In genomic region chr2:8627692-8628085, GRCh38 we compare ENCODE assay signal across 18 cellular contexts. TPM values are rescaled to one million over a fixed set of nuclear protein-coding genes. Genes with fewer than 3 reads are reported as not detected.
DNase-seq lines count a peak whose midpoint lies in the region; ATAC-seq and TF ChIP-seq lines count a peak whose summit lies in the region.
"Had no signal": no experiment of that assay in that cellular context is flagged by ENCODE, and none has a peak within 500 bp of the region (broad histone marks: within the 10 kb centered on the region; RNA-seq: fewer than 3 reads in every experiment).

No MANE protein-coding gene starts in this region.

- BruUV-seq in OCI-LY7 (replicated peaks; lab: Mats Ljungman, UMichigan) = no TSS peak

- no peaks in the 10 kb centered on the region for H3K36me3 Mint-ChIP-seq in GM23338 (ENCODE audit: low read depth)
- H3K36me3 Mint-ChIP-seq in progenitor cell of endocrine pancreas (ENCODE audit: insufficient read depth) = no peaks in the 10 kb centered on the region

- no peak overlapping the region for H3K4me2 ChIP-seq in GM23338
- peak overlapping the region; percentile 93 for H3K4me2 ChIP-seq in OCI-LY7 (ENCODE audit: low read length)

- H3K9me3 Mint-ChIP-seq in GM23338 (no peaks in the 10 kb centered on the region; the same call in 2 of the 3 replicates), progenitor cell of endocrine pancreas (ENCODE audit: low read depth) (no peaks in the 10 kb centered on the region)
- H3K9me3 Mint-ChIP-seq: neural crest cell had no signal

- DNase-seq in GM23338 (ENCODE audit: low spot score) = peak; percentile 22
- no peak for DNase-seq in OCI-LY7 (ENCODE audit: low spot score)
- DNase-seq in kidney epithelial cell (ENCODE audit: low read depth) = no peak
- no peak for DNase-seq in progenitor cell of endocrine pancreas (ENCODE audit: low spot score, unreplicated experiment)
- no peak for DNase-seq in activated CD4-positive, alpha-beta T cell treated with anti-CD3 and anti-CD28 coated beads, Interleukin-2, amount 50 U/mL, for 1 hour
- DNase-seq in breast epithelium (ENCODE audit: low spot score in 2 of 2) = no peak
- DNase-seq: activated CD4-positive, alpha-beta T cell treated with anti-CD3 and anti-CD28 coated beads, Interleukin-2, amount 50 U/mL, for 48 hours; activated T-cell treated with anti-CD3 and anti-CD28 coated beads, Interleukin-2, amount 50 U/mL, for 48 hours; BE2C; central memory CD4-positive, alpha-beta T cell; GOT3; mammary epithelial cell; sigmoid colon had no signal

- H3K9me3 ChIP-seq in OCI-LY7 (ENCODE audit: low read length) = no peaks in the 10 kb centered on the region
- no peaks in the 10 kb centered on the region for H3K9me3 ChIP-seq in breast epithelium
- H3K9me3 ChIP-seq: BE2C, sigmoid colon, SJSA1, suprapubic skin had no signal

- POLR2A ChIA-PET in OCI-LY7 (lab: Charles Lee) = interaction anchor here (1.0 to 2.2 kb wide), 5 partner anchors 10 to 106 kb away, joined by 3 to 15 read pairs (median 10); partner anchors contain the start of gene ID2

- H4K20me1 ChIP-seq in GM23338 (replicated peaks; ENCODE audit: insufficient read depth) (no peaks in the 10 kb centered on the region), OCI-LY7 (ENCODE audit: insufficient read depth, low read length) (no peaks in the 10 kb centered on the region)

- H3K79me2 ChIP-seq in GM23338 (replicated peaks; ENCODE audit: insufficient read depth) (no peaks in the 10 kb centered on the region), OCI-LY7 (ENCODE audit: insufficient read depth, low read depth, low read length) (peaks cover 16% of the 10 kb centered on the region; the same call in 1 of the 2 replicates)

- peaks cover 3% of the 10 kb centered on the region for H3K27me3 Mint-ChIP-seq in GM23338 (ENCODE audit: insufficient read depth, low read depth, poor library complexity)
- no peaks in the 10 kb centered on the region for H3K27me3 Mint-ChIP-seq in progenitor cell of endocrine pancreas

- H3K36me3 ChIP-seq in GM23338 (ENCODE audit: insufficient read depth) (no peaks in the 10 kb centered on the region), OCI-LY7 (ENCODE audit: insufficient read depth, low read length) (no peaks in the 10 kb centered on the region), kidney epithelial cell (ENCODE audit: control insufficient read depth, insufficient read depth, low read length) (no peaks in the 10 kb centered on the region), breast epithelium (no peaks in the 10 kb centered on the region)
- H3K36me3 ChIP-seq: BE2C, sigmoid colon, SJSA1, suprapubic skin had no signal

- H3K27ac Mint-ChIP-seq in GM23338 = no peak overlapping the region
- peak overlapping the region; percentile 71 for H3K27ac Mint-ChIP-seq in progenitor cell of endocrine pancreas

- no peak overlapping the region for H3K4me3 ChIP-seq in GM23338
- H3K4me3 ChIP-seq in OCI-LY7 (ENCODE audit: low read depth, low read length, poor library complexity, severe bottlenecking) = no peak overlapping the region
- H3K4me3 ChIP-seq in kidney epithelial cell (ENCODE audit: low read depth, low read length) = no peak overlapping the region
- no peak overlapping the region for H3K4me3 ChIP-seq in breast epithelium
- H3K4me3 ChIP-seq: sigmoid colon, SJSA1, suprapubic skin had no signal

- peak; percentile 68 for ATAC-seq in GM23338
- no peak for ATAC-seq in GM21390 (IDR thresholded peaks at IDR 0.05; ENCODE audit: unreplicated experiment)
- no peak for ATAC-seq in HG02870 (IDR thresholded peaks at IDR 0.05; ENCODE audit: unreplicated experiment)

- H3F3A ChIP-seq in GM23338 (replicated peaks; ENCODE audit: low read depth) = no peaks in the 10 kb centered on the region

- H3K4me1 Mint-ChIP-seq in GM23338 = peaks cover 6% of the 10 kb centered on the region; the same call in 1 of the 3 replicates
- peaks cover 73% of the 10 kb centered on the region for H3K4me1 Mint-ChIP-seq in progenitor cell of endocrine pancreas (ENCODE audit: low read depth)

- H3K27me3 ChIP-seq in GM23338 (ENCODE audit: insufficient read depth) = no peaks in the 10 kb centered on the region
- no peaks in the 10 kb centered on the region for H3K27me3 ChIP-seq in kidney epithelial cell (ENCODE audit: control insufficient read depth, insufficient read depth, low read length)
- H3K27me3 ChIP-seq in breast epithelium = no peaks in the 10 kb centered on the region
- H3K27me3 ChIP-seq: BE2C, sigmoid colon, SJSA1, suprapubic skin had no signal

- H3K4me1 ChIP-seq in GM23338 (ENCODE audit: insufficient read depth) = no peaks in the 10 kb centered on the region
- H3K4me1 ChIP-seq in OCI-LY7 (ENCODE audit: insufficient read depth, low read length, poor library complexity, severe bottlenecking) = peaks cover 66% of the 10 kb centered on the region
- H3K4me1 ChIP-seq in breast epithelium = no peaks in the 10 kb centered on the region
- H3K4me1 ChIP-seq: sigmoid colon, suprapubic skin had no signal

- no peak for TF ChIP-seq POLR2A in breast epithelium (IDR thresholded peaks at IDR 0.05)

- H3K9me2 ChIP-seq in GM23338 (ENCODE audit: insufficient read depth) (no peaks in the 10 kb centered on the region), OCI-LY7 (ENCODE audit: insufficient read depth, low read length) (no peaks in the 10 kb centered on the region)

- peak in 1 of 2 experiments; percentile 43; a peak in 2 of 4 replicates for TF ChIP-seq CTCF in GM23338 (conservative IDR thresholded peaks at IDR 0.05; ENCODE audit: low read depth in 2 of 2)
- peak; percentile 37 for TF ChIP-seq CTCF in OCI-LY7 (conservative IDR thresholded peaks at IDR 0.05; ENCODE audit: low read length)
- TF ChIP-seq CTCF in kidney epithelial cell (IDR thresholded peaks at IDR 0.05; ENCODE audit: insufficient read depth, low read length, poor library complexity, severe bottlenecking) = peak; percentile 0
- TF ChIP-seq CTCF in progenitor cell of endocrine pancreas (IDR thresholded peaks at IDR 0.05; ENCODE audit: unreplicated experiment) = no peak
- TF ChIP-seq CTCF in breast epithelium (IDR thresholded peaks at IDR 0.05) = no peak

- no peak overlapping the region for H2AFZ ChIP-seq in GM23338
- no peak overlapping the region for H2AFZ ChIP-seq in OCI-LY7 (ENCODE audit: low read length)

- intact Hi-C loops in OCI-LY7 (cut with micrococcal nuclease; ENCODE audit: unreplicated experiment) (loop anchor here (1.0 to 5.0 kb wide), 5 partner anchors 44 to 315 kb away; no protein-coding TSS in a partner anchor), breast epithelium (cut with DNase I; ENCODE audit: low total_unique reads) (no loop called here)

- H3K4me3 Mint-ChIP-seq in GM23338 (no peak overlapping the region), progenitor cell of endocrine pancreas (ENCODE audit: low read depth) (no peak overlapping the region)
- H3K4me3 Mint-ChIP-seq: neural crest cell had no signal

- H3K27ac ChIP-seq in GM23338 (ENCODE audit: low read depth) (no peak overlapping the region), OCI-LY7 (ENCODE audit: low read depth, low read length, poor library complexity, severe bottlenecking) (peak overlapping the region; percentile 82), breast epithelium (no peak overlapping the region)
- H3K27ac ChIP-seq: sigmoid colon, SJSA1, suprapubic skin had no signal

- CTCF ChIA-PET in OCI-LY7 (lab: Charles Lee; ENCODE audit: unreplicated experiment) = interaction anchor here (0.5 to 1.5 kb wide), 4 partner anchors 10 to 797 kb away, joined by 3 read pairs; no protein-coding TSS in a partner anchor

TF ChIP-seq in GM23338, 12 proteins besides CTCF, POLR2A, EP300 and RAD21 (continues in another document):
- TF ChIP-seq POLR2AphosphoS5 (IDR thresholded peaks at IDR 0.05; ENCODE audit: low read depth) (no peak), ETS1 (IDR thresholded peaks at IDR 0.05) (no peak), JUNB (IDR thresholded peaks at IDR 0.05; ENCODE audit: unreplicated experiment) (no peak), REST (IDR thresholded peaks at IDR 0.05; ENCODE audit: unreplicated experiment) (no peak), ZNF114 (CRISPR knock-in tag; IDR thresholded peaks at IDR 0.05) (no peak), ZNF331 (CRISPR knock-in tag; IDR thresholded peaks at IDR 0.05; ENCODE audit: low read depth) (no peak)

RNA-seq across cellular contexts. Expression of gene ID2, which starts 54.2 kb away (rescaled TPM):
- 87.0 and 135 TPM in 2 replicates for total RNA-seq in GM23338 (2014; rRNA removed; shearing (Covaris generic))
- 110 and 119 TPM in 2 replicates for polyA plus RNA-seq in GM23338 (2016; fragmentation: Nextera tagmentation; extraction: Ambion mirVana)
- 439 and 498 TPM in 2 replicates for total RNA-seq in OCI-LY7 (2014; rRNA removed; shearing (Covaris generic))
- 69.8 and 79.3 TPM in 2 replicates for total RNA-seq in OCI-LY7 (2022)
- 19.4 and 30.8 TPM in 2 replicates for total RNA-seq in kidney epithelial cell
- 292 and 304 TPM in 2 replicates for total RNA-seq in progenitor cell of endocrine pancreas
- 100 to 1,000 TPM; 240 to 305 (median 260) TPM for total RNA-seq in breast epithelium

Comparison
In these comparisons a context has a peak if more than half of its experiments do, and no peak if none do; other contexts are left out.
1. CTCF ChIP-seq: peak in OCI-LY7 (single experiment) and kidney epithelial cell (single experiment); none in progenitor cell of endocrine pancreas (single experiment) and breast epithelium (0 of 3).